7 cellular contexts compared by ENCODE assay signal in genomic region chr3:56494679-56495322, GRCh38. TPM values are rescaled to one million over a fixed set of nuclear protein-coding genes. Genes with fewer than 3 reads are reported as not detected.
DNase-seq lines count a peak whose midpoint lies in the region; ATAC-seq and TF ChIP-seq lines count a peak whose summit lies in the region.

No MANE protein-coding gene starts in this region.

- ATAC-seq in HG02678 (IDR thresholded peaks at IDR 0.05; ENCODE audit: unreplicated experiment) (peak; percentile 93), sciatic nerve (peak; percentile 76)

- 0 to 4% (median 3%) methylated on average over 5 of the region's 5 CpGs for WGBS in adrenal gland, 4 donors

- no peaks in the 10 kb centered on the region for H3K9me3 ChIP-seq in adrenal gland (replicated peaks in 1 of 3)
- H3K9me3 ChIP-seq in right atrium auricular region = no peaks in the 10 kb centered on the region

- TF ChIP-seq CTCF in GM13976 (IDR thresholded peaks at IDR 0.05; ENCODE audit: borderline replicate concordance, control extremely low read depth, extremely low read depth, insufficient read depth, missing control alignments) (peak; percentile 92), adrenal gland (IDR thresholded peaks at IDR 0.05) (peak; percentile 82 to 92 (median 84)), right atrium auricular region (IDR thresholded peaks at IDR 0.05) (peak; percentile 87 to 95)

- H3K27ac ChIP-seq in adrenal gland (no peak overlapping the region), right atrium auricular region (no peak overlapping the region)

- H3K27me3 ChIP-seq in adrenal gland (no peaks in the 10 kb centered on the region), right atrium auricular region (no peaks in the 10 kb centered on the region)

- TF ChIP-seq POLR2A in adrenal gland (IDR thresholded peaks at IDR 0.05) = no peak

- DNase-seq in GM13976 (ENCODE audit: low spot score) = peak; percentile 81
- DNase-seq in NCI-H1105 treated with DMSO at 0.1 percent for 48 hours (lab: John Stamatoyannopoulos, UW) = peak; percentile 59
- peak; percentile 63 for DNase-seq in T follicular helper cell (ENCODE audit: low read depth)
- DNase-seq in adrenal gland = peak; percentile 67 to 87 (median 85)
- no peak for DNase-seq in right atrium auricular region (ENCODE audit: low spot score)
- DNase-seq in sciatic nerve (ENCODE audit: low spot score) = peak; percentile 78

- H3K4me1 ChIP-seq in adrenal gland (replicated peaks in 1 of 2) (no peaks in the 10 kb centered on the region), right atrium auricular region (no peaks in the 10 kb centered on the region)

- in situ Hi-C loops in GM13976 (cut with MboI; ENCODE audit: low sequenced_read_pairs, unreplicated experiment) = no loop called here

- intact Hi-C loops in adrenal gland (cut with DNase I) = loop anchor here in 1 of 2 donors (5.0 kb wide), 1 partner anchor 152 kb away; no protein-coding TSS in a partner anchor
- intact Hi-C loops in sciatic nerve (cut with DNase I) = no loop called here

- H3K36me3 ChIP-seq in adrenal gland (replicated peaks in 1 of 2) = no peaks in the 10 kb centered on the region
- H3K36me3 ChIP-seq in right atrium auricular region = no peaks in the 10 kb centered on the region

- no peak overlapping the region for H3K4me3 ChIP-seq in adrenal gland
- H3K4me3 ChIP-seq in right atrium auricular region = no peak overlapping the region

RNA-seq across cellular contexts. Expression of gene ERC2, which starts 26.5 kb away (rescaled TPM):
- total RNA-seq in adrenal gland (1 to 10 TPM; 1.2 to 5.8 (median 1.8) TPM), right atrium auricular region (1 to 10 TPM; 2.9 to 4.0 TPM), sciatic nerve (1.7 TPM)
- 1 to 10 TPM in 1 of 3 donors, under 1 TPM in 2; 0.47 to 1.1 (median 0.72) TPM for polyA plus RNA-seq in adrenal gland
